11 cellular contexts compared by ENCODE assay signal in genomic region chr10:110336111-110336721, GRCh38. TPM values are rescaled to one million over a fixed set of nuclear protein-coding genes. Genes with fewer than 3 reads are reported as not detected.
A peak's percentile ranks its signal among the peaks of the same experiment; 100 is the strongest.
DNase-seq lines count a peak whose midpoint lies in the region; ATAC-seq and TF ChIP-seq lines count a peak whose summit lies in the region.
"Had no signal": no experiment of that assay in that cellular context is flagged by ENCODE, and none has a peak within 500 bp of the region (broad histone marks: within the 10 kb centered on the region; RNA-seq: fewer than 3 reads in every experiment).

No MANE protein-coding gene starts in this region.

- BruUV-seq in mammary epithelial cell (replicated peaks; lab: Mats Ljungman, UMichigan): no TSS peak

- dilution Hi-C loops in mammary epithelial cell (cut with HindIII; ENCODE audit: low sequenced_read_pairs): loop anchor here (5.0 to 25.0 kb wide), 3 partner anchors 96 to 526 kb away; partner anchors contain the start of genes PDCD4 and SMC3

- no peak overlapping the region for H3K9ac ChIP-seq in mammary epithelial cell (ENCODE audit: insufficient read depth, low read length)

- no peaks in the 10 kb centered on the region for H3K36me3 Mint-ChIP-seq in mesothelial cell of epicardium

- H3K9me3 Mint-ChIP-seq in mesothelial cell of epicardium: no peaks in the 10 kb centered on the region

- POLR2A ChIA-PET in BJ (lab: Charles Lee) (interaction anchor here (0.5 to 0.6 kb wide), 3 partner anchors 9 to 122 kb away, joined by 4 to 5 read pairs (median 4); no protein-coding TSS in a partner anchor), GM10248 (lab: Yijun Ruan, JAX) (interaction anchor here (1.4 kb wide), 1 partner anchor 162 kb away, joined by 4 read pairs; no protein-coding TSS in a partner anchor)

- H3K4me3 Mint-ChIP-seq in mesothelial cell of epicardium: no peak overlapping the region

- no peak for ATAC-seq in GM19397 (IDR thresholded peaks at IDR 0.05; ENCODE audit: unreplicated experiment)

- CTCF ChIA-PET in BJ (lab: Yijun Ruan, JAX): interaction anchor here (0.8 to 1.7 kb wide), 8 partner anchors 8 to 228 kb away, joined by 3 to 7 read pairs (median 4); partner anchors contain the start of gene DUSP5
- CTCF ChIA-PET in mammary epithelial cell (lab: Charles Lee; ENCODE audit: low non-redundant PET): interaction anchor here (0.6 kb wide), 2 partner anchors 31 to 233 kb away, joined by 3 to 4 read pairs; no protein-coding TSS in a partner anchor
- CTCF ChIA-PET in GM10248 (lab: Yijun Ruan, JAX): interaction anchor here (0.8 to 2.1 kb wide), 8 partner anchors 9 to 142 kb away, joined by 3 to 8 read pairs (median 3); no protein-coding TSS in a partner anchor

- no peaks in the 10 kb centered on the region for H3K79me2 ChIP-seq in mammary epithelial cell (ENCODE audit: insufficient read depth, low read length)

- no peaks in the 10 kb centered on the region for H3K27me3 Mint-ChIP-seq in mesothelial cell of epicardium (ENCODE audit: low read depth)

- H2AFZ ChIP-seq in mammary epithelial cell (ENCODE audit: low read depth, low read length): peak overlapping the region; percentile 28

- in situ Hi-C loops in mammary epithelial cell (cut with MboI; ENCODE audit: low sequenced_read_pairs in 2 of 2): loop anchor here in 1 of 2 donors (25.0 kb wide), 1 partner anchor 1801 kb away; no protein-coding TSS in a partner anchor

- peak overlapping the region; percentile 43 for H3K4me2 ChIP-seq in mammary epithelial cell (ENCODE audit: insufficient read depth, low read depth, low read length)

- TF ChIP-seq EP300 in Ishikawa (IDR thresholded peaks at IDR 0.05; ENCODE audit: borderline replicate concordance): peak; percentile 64; the same call in 1 of the 2 replicates

- intact Hi-C loops in mammary epithelial cell (cut with micrococcal nuclease) (loop anchor here (2.0 kb wide), 1 partner anchor 17 kb away; no protein-coding TSS in a partner anchor), prostate gland (cut with DNase I) (no loop called here)

- peaks cover 25% of the 10 kb centered on the region for H3K4me1 Mint-ChIP-seq in mesothelial cell of epicardium

- peak overlapping the region; percentile 84 for H3K27ac Mint-ChIP-seq in mesothelial cell of epicardium

- H3K9me3 ChIP-seq in mammary epithelial cell (replicated peaks; ENCODE audit: insufficient read depth, low read length) (peaks cover 6% of the 10 kb centered on the region), prostate gland (no peaks in the 10 kb centered on the region)
- H3K9me3 ChIP-seq: lower lobe of right lung had no signal

- no peaks in the 10 kb centered on the region for H4K20me1 ChIP-seq in mammary epithelial cell (ENCODE audit: insufficient read depth, low read length)

- 6% methylated on average over 10 of the region's 10 CpGs for WGBS in mammary epithelial cell (ENCODE audit: low coverage, missing lambda C conversion rate)
- WGBS in prostate gland: 20% methylated on average over 10 of the region's 10 CpGs

- H3K27me3 ChIP-seq in BJ (ENCODE audit: control insufficient read depth, insufficient read depth, low read length): no peaks in the 10 kb centered on the region
- no peaks in the 10 kb centered on the region for H3K27me3 ChIP-seq in mammary epithelial cell (ENCODE audit: insufficient read depth, low read length)
- H3K27me3 ChIP-seq in prostate gland (replicated peaks; ENCODE audit: insufficient read depth): no peaks in the 10 kb centered on the region

- H3K27ac ChIP-seq in mammary epithelial cell (ENCODE audit: insufficient read depth, low read depth, low read length) (peak overlapping the region; percentile 13), prostate gland (no peak overlapping the region)
- H3K27ac ChIP-seq: lower lobe of right lung had no signal

- peaks cover 16% of the 10 kb centered on the region for H3K4me1 ChIP-seq in mammary epithelial cell (ENCODE audit: insufficient read depth, low read length)
- H3K4me1 ChIP-seq in prostate gland (replicated peaks): no peaks in the 10 kb centered on the region

- no peak for TF ChIP-seq RAD21 in Ishikawa (IDR thresholded peaks at IDR 0.05; ENCODE audit: low read depth)

- H3K4me3 ChIP-seq in BJ (ENCODE audit: low read depth, low read length): no peak overlapping the region
- H3K4me3 ChIP-seq in mammary epithelial cell (replicated peaks in 1 of 3; ENCODE audit: insufficient read depth in 1 of 3, low read depth in 2 of 3, low read length in 3 of 3): no peak overlapping the region
- no peak overlapping the region for H3K4me3 ChIP-seq in prostate gland
- H3K4me3 ChIP-seq: lower lobe of right lung had no signal

- no peaks in the 10 kb centered on the region for H3K36me3 ChIP-seq in BJ (ENCODE audit: control insufficient read depth, insufficient read depth, low read length)
- H3K36me3 ChIP-seq in mammary epithelial cell (ENCODE audit: insufficient read depth, low read length): no peaks in the 10 kb centered on the region
- no peaks in the 10 kb centered on the region for H3K36me3 ChIP-seq in prostate gland
- H3K36me3 ChIP-seq: lower lobe of right lung had no signal

- DNase-seq in BJ (ENCODE audit: low read depth) (peak; percentile 98), mammary epithelial cell (peak; percentile 87), mesothelial cell of epicardium (ENCODE audit: low spot score in 2 of 2, unreplicated experiment in 2 of 2) (no peak), prostate gland (ENCODE audit: low spot score) (no peak), GM10248 (ENCODE audit: extremely low spot score) (no peak), NCI-H146 treated with DMSO at 0.1 percent for 48 hours (lab: John Stamatoyannopoulos, UW; ENCODE audit: unreplicated experiment) (no peak)
- DNase-seq: activated CD8-positive, alpha-beta memory T cell treated with anti-CD3 and anti-CD28 coated beads, Interleukin-2, amount 50 U/mL, for 4 hours; lower lobe of right lung; stimulated activated naive CD4-positive, alpha-beta T cell had no signal

- TF ChIP-seq CTCF in BJ (IDR thresholded peaks at IDR 0.05; ENCODE audit: insufficient read depth, low read depth, low read length) (peak; percentile 47), mammary epithelial cell (conservative IDR thresholded peaks at IDR 0.05 in 1 of 2, IDR thresholded peaks at IDR 0.05 in 1 of 2; ENCODE audit: extremely low read depth in 1 of 2, insufficient read depth in 1 of 2, low read depth in 1 of 2, low read length in 2 of 2) (peak in 1 of 2 donors; percentile 23), mesothelial cell of epicardium (IDR thresholded peaks at IDR 0.05; ENCODE audit: unreplicated experiment) (no peak), prostate gland (IDR thresholded peaks at IDR 0.05) (no peak), GM10248 (IDR thresholded peaks at IDR 0.05; ENCODE audit: control extremely low read depth, extremely low read depth, low read depth, missing control alignments) (no peak)

- TF ChIP-seq POLR2A in prostate gland (IDR thresholded peaks at IDR 0.05): no peak

TF ChIP-seq in Ishikawa, 13 proteins besides CTCF, POLR2A, EP300 and RAD21 (continues in another document):
- TF ChIP-seq CEBPB (IDR thresholded peaks at IDR 0.05) (peak; percentile 67), NFIC (IDR thresholded peaks at IDR 0.05) (peak; percentile 74), CREB1 (IDR thresholded peaks at IDR 0.05; ENCODE audit: low read depth) (no peak), MAX (IDR thresholded peaks at IDR 0.05) (no peak), ZBTB7A (IDR thresholded peaks at IDR 0.05; ENCODE audit: low read depth) (no peak), EGR1 (IDR thresholded peaks at IDR 0.05) (no peak), TCF12 (IDR thresholded peaks at IDR 0.05; ENCODE audit: low read depth) (no peak), YY1 (IDR thresholded peaks at IDR 0.05; ENCODE audit: low read depth) (peak; percentile 59), USF1 (IDR thresholded peaks at IDR 0.05) (no peak), TEAD4 (IDR thresholded peaks at IDR 0.05) (peak; percentile 72; the same call in 1 of the 2 replicates), TAF1 (IDR thresholded peaks at IDR 0.05; ENCODE audit: low read depth) (no peak), FOXM1 (IDR thresholded peaks at IDR 0.05; ENCODE audit: borderline replicate concordance, low read depth) (no peak)

RNA-seq across cellular contexts. Expression of gene SMNDC1, which starts 31.5 kb away (rescaled TPM):
- polyA plus RNA-seq in BJ (2011; rRNA removed) (6.1 and 13.4 TPM in 2 replicates), mammary epithelial cell (10.9 TPM)
- polyA minus RNA-seq in BJ (2011; rRNA and poly(A)+ RNA removed): 4.1 and 6.3 TPM in 2 replicates
- total RNA-seq in mammary epithelial cell (10 to 100 TPM in 1 of 2 donors, 1 to 10 TPM in 1; 6.5 to 42.8 TPM), mesothelial cell of epicardium (38.5 to 41.4 TPM (median 39.6 TPM) in 3 replicates), prostate gland (10 to 100 TPM in 1 of 2 donors, 1 to 10 TPM in 1; 8.0 to 11.0 TPM)
- 12.1 TPM for polyA minus RNA-seq in mammary epithelial cell

Comparison
In these comparisons a context has a peak if more than half of its experiments do, and no peak if none do; other contexts are left out.
1. DNase-seq: peak in BJ (single experiment) and mammary epithelial cell (single experiment); none in mesothelial cell of epicardium (0 of 2), prostate gland (single experiment), GM10248 (single experiment) and NCI-H146 treated with DMSO at 0.1 percent for 48 hours (single experiment).